In genomic region chr10:15254808-15255655, GRCh38 we compare ENCODE assay signal across 8 cellular contexts.
A peak's percentile ranks its signal among the peaks of the same experiment; 100 is the strongest.
DNase-seq lines count a peak whose midpoint lies in the region; ATAC-seq lines count a peak whose summit lies in the region.

No MANE protein-coding gene starts in this region.

- peaks cover 20% of the 10 kb centered on the region for H3K4me1 Mint-ChIP-seq in activated T-helper 2 cell treated with anti-CD3 and anti-CD28 coated beads, Interferon-gamma antibody, Interleukin-2, Interleukin-4, amounts not matched to agents 10 μg/mL and 5 μg/mL and 100 μg/mL, durations not matched to agents 14 hours and 24 hours and 36 hours (ENCODE audit: low read depth)

- DNase-seq in DMS153 (lab: John Stamatoyannopoulos, UW): peak; percentile 43
- DNase-seq in activated T-helper 2 cell treated with anti-CD3 and anti-CD28 coated beads, Interferon-gamma antibody, Interleukin-2, Interleukin-4, amounts not matched to agents 10 μg/mL and 5 μg/mL and 100 μg/mL, durations not matched to agents 14 hours and 24 hours and 36 hours (ENCODE audit: low spot score): peak; percentile 17
- no peak for DNase-seq in mesenteric fat pad (ENCODE audit: low spot score)
- no peak for DNase-seq in COLO668 (lab: John Stamatoyannopoulos, UW; ENCODE audit: unreplicated experiment)

- H3K36me3 ChIP-seq in mesodermal cell (ENCODE audit: control insufficient read depth, insufficient read depth, low read length): peaks cover 46% of the 10 kb centered on the region

- 44 to 49% methylated on average over 7 to 8 of the region's 10 CpGs for WGBS in mesodermal cell (ENCODE audit: insufficient coverage in 2 of 2), 2 experiments

- H3K27ac ChIP-seq in mesodermal cell (ENCODE audit: low read depth, low read length, severe bottlenecking): peak overlapping the region; percentile 25

- H3K9me3 ChIP-seq in mesodermal cell (ENCODE audit: control insufficient read depth, low read length): no peaks in the 10 kb centered on the region

- no peaks in the 10 kb centered on the region for H3K36me3 Mint-ChIP-seq in activated T-helper 2 cell treated with anti-CD3 and anti-CD28 coated beads, Interferon-gamma antibody, Interleukin-2, Interleukin-4, amounts not matched to agents 10 μg/mL and 5 μg/mL and 100 μg/mL, durations not matched to agents 14 hours and 24 hours and 36 hours (ENCODE audit: low read depth)

- intact Hi-C loops in activated T-helper 2 cell treated with anti-CD3 and anti-CD28 coated beads, Interferon-gamma antibody, Interleukin-2, Interleukin-4, amounts not matched to agents 10 μg/mL and 5 μg/mL and 100 μg/mL, durations not matched to agents 14 hours and 24 hours and 36 hours (cut with micrococcal nuclease): loop anchor here (5.0 kb wide), 1 partner anchor 88 kb away; the partner anchor contains the start of gene NMT2

- no peaks in the 10 kb centered on the region for H3K9me3 Mint-ChIP-seq in activated T-helper 2 cell treated with anti-CD3 and anti-CD28 coated beads, Interferon-gamma antibody, Interleukin-2, Interleukin-4, amounts not matched to agents 10 μg/mL and 5 μg/mL and 100 μg/mL, durations not matched to agents 14 hours and 24 hours and 36 hours

- H3K27me3 Mint-ChIP-seq in activated T-helper 2 cell treated with anti-CD3 and anti-CD28 coated beads, Interferon-gamma antibody, Interleukin-2, Interleukin-4, amounts not matched to agents 10 μg/mL and 5 μg/mL and 100 μg/mL, durations not matched to agents 14 hours and 24 hours and 36 hours (ENCODE audit: low read depth): peaks cover 5% of the 10 kb centered on the region

- ATAC-seq in HG03432 (IDR thresholded peaks at IDR 0.05; ENCODE audit: unreplicated experiment): peak; percentile 72
- no peak for ATAC-seq in HG02938 (IDR thresholded peaks at IDR 0.05; ENCODE audit: unreplicated experiment)
- no peak for ATAC-seq in HG03139 (IDR thresholded peaks at IDR 0.05; ENCODE audit: unreplicated experiment)

- H3K4me3 ChIP-seq in mesodermal cell (ENCODE audit: extremely low read depth, insufficient read depth, low read length, poor library complexity, severe bottlenecking): no peak overlapping the region

- H3K4me1 ChIP-seq in mesodermal cell (ENCODE audit: control insufficient read depth, insufficient read depth, low read length, poor library complexity, severe bottlenecking): peaks cover 5% of the 10 kb centered on the region

- H3K4me3 Mint-ChIP-seq in activated T-helper 2 cell treated with anti-CD3 and anti-CD28 coated beads, Interferon-gamma antibody, Interleukin-2, Interleukin-4, amounts not matched to agents 10 μg/mL and 5 μg/mL and 100 μg/mL, durations not matched to agents 14 hours and 24 hours and 36 hours (ENCODE audit: low read depth): peak overlapping the region; percentile 79

- H3K27ac Mint-ChIP-seq in activated T-helper 2 cell treated with anti-CD3 and anti-CD28 coated beads, Interferon-gamma antibody, Interleukin-2, Interleukin-4, amounts not matched to agents 10 μg/mL and 5 μg/mL and 100 μg/mL, durations not matched to agents 14 hours and 24 hours and 36 hours: peak overlapping the region; percentile 36

Comparison
In these comparisons a context has a peak if more than half of its experiments do, and no peak if none do; other contexts are left out.
1. DNase-seq: peak in DMS153 (single experiment) and activated T-helper 2 cell treated with anti-CD3 and anti-CD28 coated beads, Interferon-gamma antibody, Interleukin-2, Interleukin-4, amounts not matched to agents 10 μg/mL and 5 μg/mL and 100 μg/mL, durations not matched to agents 14 hours and 24 hours and 36 hours (single experiment); none in mesenteric fat pad (single experiment) and COLO668 (single experiment).